In the genomic region with DNA sequence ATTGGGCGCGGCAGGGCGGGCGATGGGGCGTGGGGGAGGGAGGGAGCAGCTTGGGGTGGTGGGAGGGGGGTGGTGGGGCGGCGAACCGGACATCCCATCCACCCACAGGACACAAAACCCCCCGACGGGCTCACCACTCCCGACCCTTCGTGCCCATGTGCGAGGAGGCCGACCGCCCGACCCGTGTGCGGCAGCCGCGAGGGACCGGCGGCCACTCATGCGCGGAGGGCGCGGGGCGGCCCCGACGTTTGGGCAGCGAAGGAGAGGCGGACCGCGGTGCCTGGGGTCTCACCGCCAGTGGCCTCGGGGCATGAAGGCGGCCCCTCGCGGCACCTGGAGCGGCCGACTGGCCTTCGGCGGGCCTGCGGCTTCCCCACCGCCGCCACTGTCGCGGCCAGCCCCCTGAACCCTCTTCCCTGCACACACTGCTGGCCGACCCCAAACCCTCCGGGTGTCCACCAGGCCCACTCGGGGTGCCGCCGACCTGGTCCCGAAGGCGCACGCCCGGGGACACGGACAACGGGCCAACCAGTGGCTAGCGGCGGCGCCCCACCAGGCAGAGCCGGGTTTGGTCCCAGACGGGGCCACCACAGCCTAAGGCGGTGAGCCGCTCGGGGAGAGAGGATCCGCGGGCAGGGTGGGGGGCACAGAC, we compare ENCODE assay signal across 15 cellular contexts.
A peak's percentile ranks its signal among the peaks of the same experiment; 100 is the strongest.
DNase-seq lines count a peak whose midpoint lies in the region; ATAC-seq, FAIRE-seq and TF ChIP-seq lines count a peak whose summit lies in the region.
"Had no signal": no experiment of that assay in that cellular context is flagged by ENCODE, and none has a peak within 500 bp of the region (broad histone marks: within the 10 kb centered on the region; RNA-seq: fewer than 3 reads in every experiment).

No MANE protein-coding gene starts in this region.

- dilution Hi-C loops in mammary epithelial cell (cut with HindIII; ENCODE audit: low sequenced_read_pairs): no loop called here

- intact Hi-C loops in breast epithelium (cut with DNase I; ENCODE audit: low total_unique reads): no loop called here
- intact Hi-C loops in mammary epithelial cell (cut with micrococcal nuclease): no loop called here
- intact Hi-C loops in kidney (cut with DNase I): no loop called here

- CTCF ChIA-PET in mammary epithelial cell (lab: Charles Lee; ENCODE audit: low non-redundant PET): no interaction called here

- no peaks in the 10 kb centered on the region for H4K20me1 ChIP-seq in mammary epithelial cell (ENCODE audit: insufficient read depth, low read length)

- no TSS peak for BruUV-seq in mammary epithelial cell (replicated peaks; lab: Mats Ljungman, UMichigan)

- in situ Hi-C loops in mammary epithelial cell (cut with MboI; ENCODE audit: low sequenced_read_pairs in 2 of 2): loop anchor here in 1 of 2 donors (25.0 kb wide), 1 partner anchor 906 kb away; no protein-coding TSS in a partner anchor

- H3K27ac ChIP-seq in breast epithelium (no peak overlapping the region), mammary epithelial cell (ENCODE audit: insufficient read depth, low read depth, low read length) (no peak overlapping the region), kidney (ENCODE audit: low read depth in 2 of 2, low read length in 2 of 2) (no peak overlapping the region), suprapubic skin (no peak overlapping the region)

- TF ChIP-seq CTCF in breast epithelium (IDR thresholded peaks at IDR 0.05) (no peak), mammary epithelial cell (conservative IDR thresholded peaks at IDR 0.05 in 1 of 2, IDR thresholded peaks at IDR 0.05 in 1 of 2; ENCODE audit: extremely low read depth in 1 of 2, insufficient read depth in 1 of 2, low read depth in 1 of 2, low read length in 2 of 2) (no peak), kidney (IDR thresholded peaks at IDR 0.05; ENCODE audit: borderline replicate concordance, extremely low read depth, insufficient read depth) (no peak), suprapubic skin (IDR thresholded peaks at IDR 0.05) (no peak)

- H3K36me3 ChIP-seq in breast epithelium (no peaks in the 10 kb centered on the region), mammary epithelial cell (ENCODE audit: insufficient read depth, low read length) (no peaks in the 10 kb centered on the region), H7 (replicated peaks; ENCODE audit: control insufficient read depth, insufficient read depth, low read length) (no peaks in the 10 kb centered on the region), kidney (ENCODE audit: control insufficient read depth in 1 of 2, insufficient read depth in 2 of 2, low read length in 2 of 2) (no peaks in the 10 kb centered on the region), suprapubic skin (no peaks in the 10 kb centered on the region)
- H3K36me3 ChIP-seq: MG63 had no signal

- H3K9me3 ChIP-seq in breast epithelium: peaks cover 0 to 4% of the 10 kb centered on the region in 2 donors
- no peaks in the 10 kb centered on the region for H3K9me3 ChIP-seq in mammary epithelial cell (replicated peaks; ENCODE audit: insufficient read depth, low read length)
- no peaks in the 10 kb centered on the region for H3K9me3 ChIP-seq in kidney (ENCODE audit: control insufficient read depth in 1 of 2, low read length in 2 of 2)
- H3K9me3 ChIP-seq in suprapubic skin: no peaks in the 10 kb centered on the region
- H3K9me3 ChIP-seq: MG63 had no signal

- WGBS in mammary epithelial cell (ENCODE audit: low coverage, missing lambda C conversion rate): 82% methylated on average over 11 of the region's 68 CpGs
- 24% methylated on average over 8 of the region's 68 CpGs for WGBS in suprapubic skin

- ATAC-seq in GM19467 (IDR thresholded peaks at IDR 0.05; ENCODE audit: unreplicated experiment): no peak

- no peak for TF ChIP-seq POLR2A in breast epithelium (IDR thresholded peaks at IDR 0.05)
- no peak for TF ChIP-seq POLR2A in suprapubic skin (IDR thresholded peaks at IDR 0.05)
- TF ChIP-seq POLR2A in H54 (IDR thresholded peaks at IDR 0.05; ENCODE audit: low read depth, low read length): no peak

- no peaks in the 10 kb centered on the region for H3K79me2 ChIP-seq in mammary epithelial cell (ENCODE audit: insufficient read depth, low read length)

- DNase-seq in breast epithelium (ENCODE audit: low spot score in 2 of 2) (no peak), mammary epithelial cell (no peak), H7 (peak; percentile 12), kidney (peak; percentile 71), suprapubic skin (ENCODE audit: low spot score in 2 of 2) (peak; percentile 48 to 71), H54 (ENCODE audit: insufficient read length, low spot score) (no peak), UCSD-AML1 (lab: John Stamatoyannopoulos, UW; ENCODE audit: unreplicated experiment) (no peak)
- DNase-seq: COR-L47, MG63, NCI-H1930, NCI-H510A treated with DMSO at 0.1 percent for 48 hours had no signal

- H3K4me2 ChIP-seq in mammary epithelial cell (ENCODE audit: insufficient read depth, low read depth, low read length): no peak overlapping the region

- peak overlapping the region in 2 of 3 donors; percentile 45 to 67 for H3K4me3 ChIP-seq in breast epithelium
- no peak overlapping the region for H3K4me3 ChIP-seq in mammary epithelial cell (replicated peaks in 1 of 3; ENCODE audit: insufficient read depth in 1 of 3, low read depth in 2 of 3, low read length in 3 of 3)
- H3K4me3 ChIP-seq in H7 (ENCODE audit: insufficient read depth, low read depth, low read length): no peak overlapping the region
- no peak overlapping the region for H3K4me3 ChIP-seq in kidney (ENCODE audit: low read length in 2 of 2)
- no peak overlapping the region for H3K4me3 ChIP-seq in suprapubic skin
- H3K4me3 ChIP-seq: MG63 had no signal

- no peak for TF ChIP-seq EP300 in suprapubic skin (IDR thresholded peaks at IDR 0.05)

- H3K9ac ChIP-seq in mammary epithelial cell (ENCODE audit: insufficient read depth, low read length) (no peak overlapping the region), kidney (ENCODE audit: low read length in 2 of 2) (no peak overlapping the region)

- no peaks in the 10 kb centered on the region for H3K4me1 ChIP-seq in breast epithelium
- H3K4me1 ChIP-seq in mammary epithelial cell (ENCODE audit: insufficient read depth, low read length): no peaks in the 10 kb centered on the region
- H3K4me1 ChIP-seq in kidney (ENCODE audit: control insufficient read depth in 1 of 2, insufficient read depth in 1 of 2, low read depth in 1 of 2, low read length in 2 of 2): no peaks in the 10 kb centered on the region
- peaks cover 13% of the 10 kb centered on the region for H3K4me1 ChIP-seq in suprapubic skin

- no peak overlapping the region for H2AFZ ChIP-seq in mammary epithelial cell (ENCODE audit: low read depth, low read length)

- FAIRE-seq in kidney (lab: Jason Lieb, UNC) (no peak), H54 (lab: Jason Lieb, UNC) (no peak)
- FAIRE-seq: A204.1, GM12892, H1 had no signal

- H3K27me3 ChIP-seq in breast epithelium (peaks cover 0 to 14% of the 10 kb centered on the region in 2 donors), mammary epithelial cell (ENCODE audit: insufficient read depth, low read length) (peaks cover 11% of the 10 kb centered on the region), H7 (ENCODE audit: control insufficient read depth, insufficient read depth, low read length) (no peaks in the 10 kb centered on the region), suprapubic skin (peaks cover 39% of the 10 kb centered on the region)
- H3K27me3 ChIP-seq: MG63 had no signal

Comparison
In these comparisons a context has a peak if more than half of its experiments do, and no peak if none do; other contexts are left out.
1. H3K4me3 ChIP-seq: peak in breast epithelium (2 of 3); none in mammary epithelial cell (0 of 3), H7 (single experiment), kidney (0 of 2) and suprapubic skin (single experiment).
2. DNase-seq: peak in H7 (single experiment), kidney (single experiment) and suprapubic skin (2 of 2); none in breast epithelium (0 of 2), mammary epithelial cell (single experiment), H54 (single experiment) and UCSD-AML1 (single experiment).